ENCODE assay signal across 9 cellular contexts in the genomic region with DNA sequence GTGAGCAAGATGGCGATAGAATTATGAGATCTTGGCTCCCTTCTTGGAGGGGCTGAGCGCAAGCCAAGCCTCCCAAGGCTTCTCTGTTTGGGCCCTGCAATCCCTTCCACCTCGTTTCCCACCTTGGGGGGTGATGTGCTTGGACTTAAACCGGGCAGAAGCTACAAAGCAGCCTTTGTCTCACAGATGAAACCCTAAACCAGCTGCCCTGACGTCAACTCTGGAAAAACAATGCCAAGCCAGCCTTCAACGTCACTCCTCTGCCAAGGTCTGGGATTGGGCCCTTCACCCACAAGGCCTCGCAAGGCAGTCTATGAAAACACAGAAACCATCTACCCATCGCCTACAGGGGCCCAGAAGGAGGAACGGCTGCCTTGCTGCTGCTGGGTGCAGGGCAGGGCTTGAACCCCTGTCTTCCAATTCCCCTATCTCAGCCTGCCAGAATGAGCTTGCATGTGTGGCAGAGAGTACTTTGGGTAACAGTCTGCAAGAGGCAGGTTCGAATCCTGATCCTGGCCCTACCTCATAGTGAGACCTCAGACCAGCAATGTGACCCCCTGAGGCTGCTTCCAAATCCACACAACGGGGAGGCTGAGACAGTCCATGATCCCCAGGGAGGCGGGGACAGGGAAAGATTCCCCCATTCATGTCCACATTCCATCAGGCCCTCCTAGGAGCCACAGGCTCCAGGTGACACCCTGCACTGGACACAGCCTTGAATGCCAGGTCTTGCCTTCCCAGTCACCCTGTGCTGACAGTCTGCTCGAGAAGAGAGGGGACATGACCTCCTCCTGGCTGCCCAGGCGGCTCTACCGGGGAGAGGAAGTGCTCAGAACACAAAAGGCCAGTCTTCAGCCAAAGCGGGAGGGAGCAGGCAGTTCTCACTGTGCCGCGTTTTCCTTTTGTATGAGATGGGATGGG. TPM values are rescaled to one million over a fixed set of nuclear protein-coding genes. Genes with fewer than 3 reads are reported as not detected.
DNase-seq lines count a peak whose midpoint lies in the region; ATAC-seq and TF ChIP-seq lines count a peak whose summit lies in the region.
"Had no signal": no experiment of that assay in that cellular context is flagged by ENCODE, and none has a peak within 500 bp of the region (broad histone marks: within the 10 kb centered on the region; RNA-seq: fewer than 3 reads in every experiment).

No MANE protein-coding gene starts in this region.

- H3K9ac ChIP-seq in BLaER1 (no peak overlapping the region), muscle layer of colon (ENCODE audit: low read length) (no peak overlapping the region)

- intact Hi-C loops in mucosa of descending colon (cut with DNase I, micrococcal nuclease): no loop called here

- no peaks in the 10 kb centered on the region for H3K9me3 ChIP-seq in BLaER1
- H3K9me3 ChIP-seq in muscle layer of colon (ENCODE audit: low read length): no peaks in the 10 kb centered on the region
- no peaks in the 10 kb centered on the region for H3K9me3 ChIP-seq in mucosa of descending colon
- H3K9me3 ChIP-seq: thoracic aorta had no signal

- DNase-seq in NCI-H2196 treated with DMSO at 0.1 percent for 48 hours (lab: John Stamatoyannopoulos, UW; ENCODE audit: unreplicated experiment) (peak; percentile 62), epithelial cell of esophagus (ENCODE audit: low read depth) (peak; percentile 74), mucosa of descending colon (no peak), HPDE6-E6E7 (ENCODE audit: extremely low spot score) (no peak)
- DNase-seq in stimulated activated CD8-positive, alpha-beta memory T cell treated with anti-CD3 and anti-CD28 coated beads, Interleukin-4, amount 100 ng/mL, for 48 hours: no peak

- H3K36me3 ChIP-seq in BLaER1 (peaks cover 5% of the 10 kb centered on the region; the same call in 1 of the 2 replicates), muscle layer of colon (ENCODE audit: insufficient read depth, low read length) (no peaks in the 10 kb centered on the region), mucosa of descending colon (ENCODE audit: low read depth) (no peaks in the 10 kb centered on the region)
- H3K36me3 ChIP-seq: thoracic aorta had no signal

- H3K27ac ChIP-seq in BLaER1: peak overlapping the region; percentile 33; the same call in 1 of the 2 replicates
- peak overlapping the region; percentile 70 for H3K27ac ChIP-seq in muscle layer of colon (ENCODE audit: low read depth, low read length)

- no peaks in the 10 kb centered on the region for H3K27me3 ChIP-seq in BLaER1
- H3K27me3 ChIP-seq in muscle layer of colon (ENCODE audit: control insufficient read depth in 1 of 2, insufficient read depth in 2 of 2, low read length in 2 of 2): no peaks in the 10 kb centered on the region

- no peak overlapping the region for H3K4me2 ChIP-seq in BLaER1

- H3K4me1 ChIP-seq in BLaER1 (peaks cover 75% of the 10 kb centered on the region), muscle layer of colon (ENCODE audit: insufficient read depth, low read length) (peaks cover 68% of the 10 kb centered on the region), mucosa of descending colon (ENCODE audit: low read depth) (peaks cover 12% of the 10 kb centered on the region)

- no peak overlapping the region for H3K4me3 ChIP-seq in BLaER1
- no peak overlapping the region for H3K4me3 ChIP-seq in epithelial cell of esophagus (ENCODE audit: low read length)
- no peak overlapping the region for H3K4me3 ChIP-seq in muscle layer of colon (ENCODE audit: low read depth in 1 of 2, low read length in 2 of 2)
- no peak overlapping the region for H3K4me3 ChIP-seq in mucosa of descending colon
- H3K4me3 ChIP-seq: thoracic aorta had no signal

- no peak for ATAC-seq in mucosa of descending colon
- ATAC-seq in GM19035 (IDR thresholded peaks at IDR 0.05; ENCODE audit: unreplicated experiment): no peak

- H4K20me1 ChIP-seq in BLaER1: peaks cover 91% of the 10 kb centered on the region

- TF ChIP-seq CTCF in epithelial cell of esophagus (IDR thresholded peaks at IDR 0.05; ENCODE audit: insufficient read depth, low read depth, low read length, missing control alignments): no peak
- TF ChIP-seq CTCF in mucosa of descending colon (IDR thresholded peaks at IDR 0.05): no peak

RNA-seq across cellular contexts. Expression of a gene that starts 15.0 kb away (rescaled TPM):
- 10 to 100 TPM; 13.1 to 19.0 (median 15.5) TPM for total RNA-seq in mucosa of descending colon

RNA-seq across cellular contexts. Expression of a gene that starts 39.1 kb away (rescaled TPM):
- 1 to 10 TPM; 2.7 to 7.7 (median 5.6) TPM for total RNA-seq in mucosa of descending colon

Comparison
In these comparisons a context has a peak if more than half of its experiments do, and no peak if none do; other contexts are left out.
1. DNase-seq: peak in NCI-H2196 treated with DMSO at 0.1 percent for 48 hours (single experiment) and epithelial cell of esophagus (single experiment); none in mucosa of descending colon (0 of 3), HPDE6-E6E7 (single experiment) and stimulated activated CD8-positive, alpha-beta memory T cell treated with anti-CD3 and anti-CD28 coated beads, Interleukin-4, amount 100 ng/mL, for 48 hours (single experiment).